In genomic region chr11:43810929-43811596, GRCh38 we compare ENCODE assay signal across 13 cellular contexts.
DNase-seq lines count a peak whose midpoint lies in the region; ATAC-seq and TF ChIP-seq lines count a peak whose summit lies in the region.
"Had no signal": no experiment of that assay in that cellular context is flagged by ENCODE, and none has a peak within 500 bp of the region (broad histone marks: within the 10 kb centered on the region; RNA-seq: fewer than 3 reads in every experiment).

No MANE protein-coding gene starts in this region.

- intact Hi-C loops in head of caudate nucleus (cut with DNase I) (no loop called here), testis (cut with DNase I; ENCODE audit: low total_unique reads) (no loop called here)

- TF ChIP-seq POLR2A in testis (IDR thresholded peaks at IDR 0.05): no peak

- 51 to 55% methylated on average over 7 of the region's 7 CpGs for WGBS in testis, 2 donors

- no peaks in the 10 kb centered on the region for H3K36me3 ChIP-seq in testis (ENCODE audit: low read depth, missing control alignments)

- DNase-seq in NCI-H2227 (lab: John Stamatoyannopoulos, UW; ENCODE audit: unreplicated experiment) (peak; percentile 11), NCI-H2227 treated with DMSO at 0.1 percent for 48 hours (lab: John Stamatoyannopoulos, UW) (no peak), astrocyte of the hippocampus (ENCODE audit: low read depth, low spot score) (peak; percentile 31), head of caudate nucleus (peak in 27 of 42 donors; percentile 5 to 62 (median 35)), testis (no peak), amniotic stem cell (lab: John Stamatoyannopoulos, UW) (no peak), NCI-H1436 treated with DMSO at 0.1 percent for 48 hours (lab: John Stamatoyannopoulos, UW) (no peak)
- DNase-seq: activated CD4-positive, alpha-beta T cell treated with anti-CD3 and anti-CD28 coated beads, Interleukin-2, amount 50 U/mL, for 48 hours; activated naive CD4-positive, alpha-beta T cell; DMS79 treated with DMSO at 0.1 percent for 48 hours; KBM-7; T-helper 2 cell had no signal

- peak; percentile 24 to 50 (median 37) for TF ChIP-seq CTCF in testis (IDR thresholded peaks at IDR 0.05)

- no peak for ATAC-seq in GM18502 (IDR thresholded peaks at IDR 0.05; ENCODE audit: poor library complexity, unreplicated experiment)

- H3K27ac ChIP-seq in testis: no peak overlapping the region

- H3K27me3 ChIP-seq in testis: no peaks in the 10 kb centered on the region

- H3K4me3 ChIP-seq in testis: no peak overlapping the region

- H3K4me1 ChIP-seq in testis: no peaks in the 10 kb centered on the region

- no peaks in the 10 kb centered on the region for H3K9me3 ChIP-seq in testis

Comparison
In these comparisons a context has a peak if more than half of its experiments do, and no peak if none do; other contexts are left out.
1. DNase-seq: peak in NCI-H2227 (single experiment), astrocyte of the hippocampus (single experiment) and head of caudate nucleus (27 of 42); none in NCI-H2227 treated with DMSO at 0.1 percent for 48 hours (single experiment), testis (single experiment), amniotic stem cell (single experiment) and NCI-H1436 treated with DMSO at 0.1 percent for 48 hours (single experiment).